Comparison of ENCODE assay signal across 1 cellular context in the genomic region with DNA sequence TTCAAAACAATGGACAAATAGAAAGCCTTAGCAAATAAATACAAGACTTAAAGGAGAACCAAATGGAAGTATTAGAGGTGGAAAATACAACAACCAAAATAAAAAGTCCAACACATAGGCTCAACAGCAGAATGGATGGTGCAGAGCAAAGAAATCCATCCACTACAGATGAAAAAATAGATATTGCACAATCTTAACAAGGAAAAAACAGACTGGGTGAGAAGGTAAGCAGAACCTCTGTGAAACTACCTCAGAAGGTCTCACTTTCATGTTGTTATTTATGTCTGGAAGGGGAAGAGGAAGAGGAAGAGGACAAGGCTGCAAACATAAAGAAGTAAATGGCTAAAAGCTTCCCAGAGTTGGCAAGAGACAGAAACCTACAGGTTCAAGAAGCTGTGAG.
TF ChIP-seq lines count a peak whose summit lies in the region.

No MANE protein-coding gene starts in this region.

TF ChIP-seq in WTC11, 78 proteins besides CTCF, POLR2A, EP300 and RAD21 (continued from another document):
- TF ChIP-seq ARID4B (CRISPR knock-in tag; IDR thresholded peaks at IDR 0.05; ENCODE audit: borderline replicate concordance) (no peak), ZNF281 (CRISPR knock-in tag; IDR thresholded peaks at IDR 0.05) (no peak), CREM (CRISPR knock-in tag; IDR thresholded peaks at IDR 0.05) (no peak), MLX (CRISPR knock-in tag; IDR thresholded peaks at IDR 0.05) (no peak), FOXP1 (CRISPR knock-in tag; IDR thresholded peaks at IDR 0.05; ENCODE audit: borderline replicate concordance) (no peak)
- TF ChIP-seq, protein P1, sequence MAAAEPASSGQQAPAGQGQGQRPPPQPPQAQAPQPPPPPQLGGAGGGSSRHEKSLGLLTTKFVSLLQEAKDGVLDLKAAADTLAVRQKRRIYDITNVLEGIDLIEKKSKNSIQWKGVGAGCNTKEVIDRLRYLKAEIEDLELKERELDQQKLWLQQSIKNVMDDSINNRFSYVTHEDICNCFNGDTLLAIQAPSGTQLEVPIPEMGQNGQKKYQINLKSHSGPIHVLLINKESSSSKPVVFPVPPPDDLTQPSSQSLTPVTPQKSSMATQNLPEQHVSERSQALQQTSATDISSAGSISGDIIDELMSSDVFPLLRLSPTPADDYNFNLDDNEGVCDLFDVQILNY (CRISPR knock-in tag; IDR thresholded peaks at IDR 0.05), result no peak
- TF ChIP-seq, protein P2, sequence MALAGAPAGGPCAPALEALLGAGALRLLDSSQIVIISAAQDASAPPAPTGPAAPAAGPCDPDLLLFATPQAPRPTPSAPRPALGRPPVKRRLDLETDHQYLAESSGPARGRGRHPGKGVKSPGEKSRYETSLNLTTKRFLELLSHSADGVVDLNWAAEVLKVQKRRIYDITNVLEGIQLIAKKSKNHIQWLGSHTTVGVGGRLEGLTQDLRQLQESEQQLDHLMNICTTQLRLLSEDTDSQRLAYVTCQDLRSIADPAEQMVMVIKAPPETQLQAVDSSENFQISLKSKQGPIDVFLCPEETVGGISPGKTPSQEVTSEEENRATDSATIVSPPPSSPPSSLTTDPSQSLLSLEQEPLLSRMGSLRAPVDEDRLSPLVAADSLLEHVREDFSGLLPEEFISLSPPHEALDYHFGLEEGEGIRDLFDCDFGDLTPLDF (CRISPR knock-in tag; IDR thresholded peaks at IDR 0.05), result no peak
- TF ChIP-seq, protein P3, sequence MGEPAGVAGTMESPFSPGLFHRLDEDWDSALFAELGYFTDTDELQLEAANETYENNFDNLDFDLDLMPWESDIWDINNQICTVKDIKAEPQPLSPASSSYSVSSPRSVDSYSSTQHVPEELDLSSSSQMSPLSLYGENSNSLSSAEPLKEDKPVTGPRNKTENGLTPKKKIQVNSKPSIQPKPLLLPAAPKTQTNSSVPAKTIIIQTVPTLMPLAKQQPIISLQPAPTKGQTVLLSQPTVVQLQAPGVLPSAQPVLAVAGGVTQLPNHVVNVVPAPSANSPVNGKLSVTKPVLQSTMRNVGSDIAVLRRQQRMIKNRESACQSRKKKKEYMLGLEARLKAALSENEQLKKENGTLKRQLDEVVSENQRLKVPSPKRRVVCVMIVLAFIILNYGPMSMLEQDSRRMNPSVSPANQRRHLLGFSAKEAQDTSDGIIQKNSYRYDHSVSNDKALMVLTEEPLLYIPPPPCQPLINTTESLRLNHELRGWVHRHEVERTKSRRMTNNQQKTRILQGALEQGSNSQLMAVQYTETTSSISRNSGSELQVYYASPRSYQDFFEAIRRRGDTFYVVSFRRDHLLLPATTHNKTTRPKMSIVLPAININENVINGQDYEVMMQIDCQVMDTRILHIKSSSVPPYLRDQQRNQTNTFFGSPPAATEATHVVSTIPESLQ (CRISPR knock-in tag; IDR thresholded peaks at IDR 0.05), result no peak
